ENCODE assay signal across 18 cellular contexts in the genomic region with DNA sequence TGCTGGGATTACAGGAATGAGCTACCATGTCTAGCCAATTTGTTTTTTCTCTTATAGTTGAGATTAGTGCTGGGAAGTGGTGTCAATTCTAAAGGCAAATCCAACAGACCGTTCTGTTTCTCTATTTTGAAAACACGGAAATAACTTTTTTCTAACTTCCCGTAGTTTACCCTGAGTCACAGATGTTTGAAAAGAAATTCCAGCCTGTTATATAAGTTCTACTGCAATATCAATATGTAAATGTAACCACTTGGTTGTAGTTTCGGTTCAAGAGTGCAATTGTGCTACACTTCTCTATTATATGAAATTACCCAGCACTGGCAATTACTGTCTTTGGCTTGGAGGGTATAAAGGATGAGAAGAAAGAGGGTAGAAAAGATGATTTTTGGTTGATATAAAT. TPM values are rescaled to one million over a fixed set of nuclear protein-coding genes. Genes with fewer than 3 reads are reported as not detected.
DNase-seq lines count a peak whose midpoint lies in the region; ATAC-seq and TF ChIP-seq lines count a peak whose summit lies in the region.
"Had no signal": no experiment of that assay in that cellular context is flagged by ENCODE, and none has a peak within 500 bp of the region (broad histone marks: within the 10 kb centered on the region; RNA-seq: fewer than 3 reads in every experiment).

No MANE protein-coding gene starts in this region.

- no peak overlapping the region for H3K4me3 ChIP-seq in hepatocyte
- H3K4me3 ChIP-seq: GM23338 had no signal

- ATAC-seq in left ventricle myocardium superior (peak; percentile 34), GM19328 (IDR thresholded peaks at IDR 0.05; ENCODE audit: unreplicated experiment) (no peak)
- ATAC-seq in stimulated activated naive B cell treated with anti-CD40 and anti-IgM and Interleukin-4, amounts not matched to agents 10 μg/mL and 1 μg/mL and 100 μg/mL, for 72 hours (replicated peaks) = peak; percentile 72 to 76
- ATAC-seq: foreskin keratinocyte, GM23338 had no signal

- H3K79me2 ChIP-seq in hepatocyte = no peaks in the 10 kb centered on the region

- H3K4me2 ChIP-seq in hepatocyte = no peak overlapping the region
- H3K4me2 ChIP-seq: GM23338 had no signal

- no peak overlapping the region for H2AFZ ChIP-seq in hepatocyte

- intact Hi-C loops in left ventricle myocardium superior (cut with micrococcal nuclease) = no loop called here

- H3K4me1 Mint-ChIP-seq in stimulated activated naive B cell treated with anti-CD40 and anti-IgM and Interleukin-4, amounts not matched to agents 10 μg/mL and 1 μg/mL and 100 μg/mL, for 72 hours = peaks cover 7 to 15% of the 10 kb centered on the region in 2 donors

- DNase-seq in SIG-M5 treated with dmso at 0.1 percent for 504 hours (lab: John Stamatoyannopoulos, UW; ENCODE audit: unreplicated experiment) = peak; percentile 79
- DNase-seq in SIG-M5 (lab: John Stamatoyannopoulos, UW) = no peak
- DNase-seq in NAMALWA (ENCODE audit: low spot score) = peak; percentile 39
- DNase-seq in left ventricle myocardium superior = no peak
- no peak for DNase-seq in stimulated activated naive B cell treated with anti-CD40 and anti-IgM and Interleukin-4, amounts not matched to agents 10 μg/mL and 1 μg/mL and 100 μg/mL, for 72 hours
- no peak for DNase-seq in hepatic stellate cell (ENCODE audit: low spot score)
- DNase-seq in hepatocyte (ENCODE audit: low spot score) = no peak
- DNase-seq: activated CD4-positive, alpha-beta T cell treated with anti-CD3 and anti-CD28 coated beads for 4 hours; foreskin keratinocyte; IMR-90; NCI-H1417 treated with DMSO at 0.1 percent for 48 hours; NCI-H345; stimulated activated CD4-positive, alpha-beta T cell treated with anti-CD3 and anti-CD28 coated beads, Interleukin-4, amount 100 ng/mL, for 1 hour had no signal

- H3K9me2 ChIP-seq in hepatocyte (replicated peaks; ENCODE audit: insufficient read depth) = no peaks in the 10 kb centered on the region

- H3K9me3 Mint-ChIP-seq in stimulated activated naive B cell treated with anti-CD40 and anti-IgM and Interleukin-4, amounts not matched to agents 10 μg/mL and 1 μg/mL and 100 μg/mL, for 72 hours = no peaks in the 10 kb centered on the region
- H3K9me3 Mint-ChIP-seq: GM23338; T-helper 1 cell treated with Interleukin-12 subunit alpha and Interleukin-12 subunit beta and Interleukin-4 antibody, amounts not matched to agents 30 μg/mL and 1 μg/mL, for 36 hours had no signal

- H3K27me3 Mint-ChIP-seq in stimulated activated naive B cell treated with anti-CD40 and anti-IgM and Interleukin-4, amounts not matched to agents 10 μg/mL and 1 μg/mL and 100 μg/mL, for 72 hours = no peaks in the 10 kb centered on the region

- no peaks in the 10 kb centered on the region for H3K4me1 ChIP-seq in hepatocyte (ENCODE audit: insufficient read depth)
- H3K4me1 ChIP-seq: foreskin keratinocyte had no signal

- no peak overlapping the region for H3K27ac ChIP-seq in hepatocyte
- H3K27ac ChIP-seq: 22Rv1, foreskin keratinocyte had no signal

- H3K36me3 ChIP-seq in hepatocyte (replicated peaks; ENCODE audit: insufficient read depth, low read depth) = no peaks in the 10 kb centered on the region

- no peak for TF ChIP-seq CTCF in hepatocyte (IDR thresholded peaks at IDR 0.05; ENCODE audit: poor library complexity)

- H3K36me3 Mint-ChIP-seq in stimulated activated naive B cell treated with anti-CD40 and anti-IgM and Interleukin-4, amounts not matched to agents 10 μg/mL and 1 μg/mL and 100 μg/mL, for 72 hours = no peaks in the 10 kb centered on the region
- H3K36me3 Mint-ChIP-seq: activated naive CD8-positive, alpha-beta T cell had no signal

- 89% methylated on average over 4 of the region's 4 CpGs for WGBS in hepatocyte (ENCODE audit: low lambda C conversion rate, missing lambda C conversion rate)

- H3K27ac Mint-ChIP-seq in stimulated activated naive B cell treated with anti-CD40 and anti-IgM and Interleukin-4, amounts not matched to agents 10 μg/mL and 1 μg/mL and 100 μg/mL, for 72 hours = no peak overlapping the region
- H3K27ac Mint-ChIP-seq: activated naive CD8-positive, alpha-beta T cell; GM23338; T-helper 1 cell treated with Interleukin-12 subunit alpha and Interleukin-12 subunit beta and Interleukin-4 antibody, amounts not matched to agents 30 μg/mL and 1 μg/mL, for 36 hours had no signal

- H3K9me3 ChIP-seq in hepatocyte (ENCODE audit: low read depth) = no peaks in the 10 kb centered on the region

- peak overlapping the region in 1 of 2 donors; percentile 17 for H3K4me3 Mint-ChIP-seq in stimulated activated naive B cell treated with anti-CD40 and anti-IgM and Interleukin-4, amounts not matched to agents 10 μg/mL and 1 μg/mL and 100 μg/mL, for 72 hours
- H3K4me3 Mint-ChIP-seq: activated naive CD8-positive, alpha-beta T cell; GM23338; T-helper 1 cell treated with Interleukin-12 subunit alpha and Interleukin-12 subunit beta and Interleukin-4 antibody, amounts not matched to agents 30 μg/mL and 1 μg/mL, for 36 hours had no signal

- H3K27me3 ChIP-seq in hepatocyte = no peaks in the 10 kb centered on the region
- H3K27me3 ChIP-seq: foreskin keratinocyte had no signal

- no peaks in the 10 kb centered on the region for H4K20me1 ChIP-seq in hepatocyte (ENCODE audit: insufficient read depth, poor library complexity, severe bottlenecking)

RNA-seq across cellular contexts. Expression of gene GNB4, which starts 22.3 kb away (rescaled TPM):
- total RNA-seq in left ventricle myocardium superior = 16.3 TPM
- 23.2 and 26.0 TPM in 2 replicates for total RNA-seq in hepatocyte
- 8.5 and 9.0 TPM in 2 replicates for polyA plus RNA-seq in hepatocyte

Comparison
In these comparisons a context has a peak if more than half of its experiments do, and no peak if none do; other contexts are left out.
1. DNase-seq: peak in SIG-M5 treated with dmso at 0.1 percent for 504 hours (single experiment) and NAMALWA (single experiment); none in SIG-M5 (single experiment), left ventricle myocardium superior (single experiment), stimulated activated naive B cell treated with anti-CD40 and anti-IgM and Interleukin-4, amounts not matched to agents 10 μg/mL and 1 μg/mL and 100 μg/mL, for 72 hours (single experiment), hepatic stellate cell (single experiment) and hepatocyte (single experiment).